Comparison of ENCODE assay signal across 9 cellular contexts in the genomic region with DNA sequence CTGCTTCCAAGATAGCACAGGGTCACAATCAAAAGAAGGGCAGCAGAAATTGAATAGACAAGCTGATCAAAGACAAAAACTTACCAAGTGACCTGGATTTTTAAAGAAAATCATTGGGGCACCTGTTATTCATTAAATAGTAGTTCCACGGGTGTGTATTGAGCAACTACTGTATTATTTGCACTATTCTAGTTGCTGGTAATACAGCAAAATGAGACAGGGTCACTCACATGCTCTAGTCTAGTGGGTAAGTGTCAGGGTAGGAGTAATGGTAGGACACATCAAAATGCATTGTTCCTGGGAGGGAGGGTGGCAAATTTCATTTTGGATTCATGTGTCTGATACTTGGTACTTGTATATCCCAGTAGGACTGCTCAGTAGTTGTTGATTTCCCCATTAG.
"Had no signal": no experiment of that assay in that cellular context is flagged by ENCODE, and none has a peak within 500 bp of the region (broad histone marks: within the 10 kb centered on the region; RNA-seq: fewer than 3 reads in every experiment).

No MANE protein-coding gene starts in this region.

- H3K36me3 ChIP-seq: HAP-1 had no signal

- DNase-seq: GM23248, GOT3, H7, H9, HCEC 1CT, HFFc6 had no signal

- H3K4me3 Mint-ChIP-seq: GM23338, H9, HFFc6 had no signal

- H3K9me3 ChIP-seq: HAP-1 had no signal

- H3K4me2 ChIP-seq: GM23338 had no signal

- H2AFZ ChIP-seq: GM23248, GM23338 had no signal

- ATAC-seq: GM23338, HCT116 had no signal

- H3K4me3 ChIP-seq: GM23248, GM23338, HAP-1 had no signal

- H3K27ac Mint-ChIP-seq: GM23338, H9, HFFc6 had no signal

- H3K9ac ChIP-seq: GM23248 had no signal

- H3K27ac ChIP-seq: GM23248 had no signal
